8 cellular contexts compared by ENCODE assay signal in the genomic region with DNA sequence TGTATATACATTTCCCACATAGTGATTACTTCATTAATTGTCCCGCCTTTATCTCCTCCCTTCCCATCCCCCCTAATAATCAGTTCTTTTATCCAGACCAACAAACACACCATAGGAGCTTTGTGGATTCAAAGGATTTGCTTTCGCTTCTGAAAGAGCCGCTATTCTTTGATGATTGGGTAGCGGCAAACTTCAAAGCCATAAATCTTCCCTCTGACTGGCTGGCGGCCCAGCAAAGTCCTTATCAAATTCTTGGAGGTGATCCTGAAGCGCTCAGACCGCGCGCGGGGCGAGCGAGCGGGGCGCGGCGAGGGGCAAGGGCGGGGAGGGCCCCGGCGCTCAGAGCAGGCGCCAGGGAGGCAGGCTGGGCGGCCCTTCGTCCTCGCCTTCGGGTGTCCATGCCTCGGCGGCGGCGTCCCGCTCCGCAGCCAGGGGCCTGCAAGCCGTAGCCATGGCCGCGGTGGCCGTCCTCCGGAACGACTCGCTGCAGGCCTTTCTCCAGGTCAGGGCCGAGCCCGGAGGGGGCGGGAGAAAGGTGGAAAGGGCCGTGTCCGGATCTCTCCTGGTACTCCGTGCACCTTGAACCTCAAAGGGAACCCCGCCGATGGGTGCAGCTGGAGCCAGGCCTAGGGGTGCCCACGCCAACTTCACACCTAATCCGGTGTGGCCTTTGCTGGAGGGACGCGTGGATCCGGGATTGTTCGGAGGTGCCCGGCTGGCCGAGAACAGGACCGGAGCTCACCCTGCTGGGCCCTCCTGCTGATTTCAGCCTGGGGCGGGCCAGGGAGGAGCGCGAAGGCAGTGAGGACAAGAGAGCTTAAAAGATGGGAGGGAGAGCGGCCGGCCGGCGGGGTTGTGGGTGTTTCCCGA. TPM values are rescaled to one million over a fixed set of nuclear protein-coding genes. Genes with fewer than 3 reads are reported as not detected.
A peak's percentile ranks its signal among the peaks of the same experiment; 100 is the strongest.
DNase-seq lines count a peak whose midpoint lies in the region; ATAC-seq and TF ChIP-seq lines count a peak whose summit lies in the region.

A gene (plus strand): TSS at position 276 of the 870 bp plus-strand sequence. CDS start 176 bp downstream, at position 452.

- peaks cover 2% of the 10 kb centered on the region for H3K4me1 ChIP-seq in fibroblast of lung (ENCODE audit: control insufficient read depth, extremely low read depth, insufficient read depth, low read length)

- peaks cover 2 to 8% (median 5%) of the 10 kb centered on the region in 3 donors for H3K36me3 Mint-ChIP-seq in naive thymus-derived CD8-positive, alpha-beta T cell

- DNase-seq in NCI-H2029 treated with DMSO at 0.1 percent for 48 hours (lab: John Stamatoyannopoulos, UW) (peak; percentile 10), fibroblast of lung (ENCODE audit: low read depth in 2 of 2) (peak; percentile 44 to 57), GM19240 (ENCODE audit: insufficient read length, low spot score) (no peak)
- DNase-seq in activated CD8-positive, alpha-beta memory T cell treated with anti-CD3 and anti-CD28 coated beads for 24 hours, result peak; percentile 71
- DNase-seq in naive thymus-derived CD8-positive, alpha-beta T cell, result peak in 7 of 10 donors; percentile 22 to 56 (median 31)

- POLR2A ChIA-PET in naive thymus-derived CD8-positive, alpha-beta T cell (lab: Charles Lee), result no interaction called here

- H3K27ac Mint-ChIP-seq in naive thymus-derived CD8-positive, alpha-beta T cell, result peak within 1 kb of the TSS in 2 of 10 donors; percentile 3 to 62

- peaks cover 66% of the 10 kb centered on the region for H3K27me3 ChIP-seq in fibroblast of lung (ENCODE audit: control insufficient read depth, insufficient read depth, low read length)

- H3K4me2 ChIP-seq in fibroblast of lung (ENCODE audit: extremely low read depth, insufficient read depth, low read length), result peak within 1 kb of the TSS; percentile 75

- peak; percentile 48 for ATAC-seq in naive thymus-derived CD8-positive, alpha-beta T cell
- ATAC-seq in GM21360 (IDR thresholded peaks at IDR 0.05; ENCODE audit: unreplicated experiment) (no peak), HG02973 (IDR thresholded peaks at IDR 0.05; ENCODE audit: unreplicated experiment) (no peak)

- H3K9me3 Mint-ChIP-seq in naive thymus-derived CD8-positive, alpha-beta T cell, result peaks cover 0 to 4% (median 0%) of the 10 kb centered on the region in 9 donors

- H3K4me3 Mint-ChIP-seq in naive thymus-derived CD8-positive, alpha-beta T cell, result peak within 1 kb of the TSS; percentile 79 to 93 (median 88)

- peaks cover 29 to 79% (median 62%) of the 10 kb centered on the region in 5 donors for H3K27me3 Mint-ChIP-seq in naive thymus-derived CD8-positive, alpha-beta T cell

- H2AFZ ChIP-seq in fibroblast of lung (ENCODE audit: low read length), result peak within 1 kb of the TSS; percentile 35

- H3K4me3 ChIP-seq in GM08714 (ENCODE audit: low read length), result peak within 1 kb of the TSS; percentile 47; the same call in 1 of the 2 replicates
- peak within 1 kb of the TSS; percentile 46 to 60 (median 54) for H3K4me3 ChIP-seq in fibroblast of lung (replicated peaks in 1 of 4; ENCODE audit: control extremely low read depth in 1 of 4, insufficient read depth in 1 of 4, low read depth in 3 of 4, low read length in 4 of 4)

- H3K27ac ChIP-seq in fibroblast of lung (ENCODE audit: insufficient read depth, low read length), result no peak within 1 kb of the TSS

- H3K79me2 ChIP-seq in fibroblast of lung (ENCODE audit: control insufficient read depth, insufficient read depth, low read length), result no peaks in the 10 kb centered on the region

- no peak for TF ChIP-seq CTCF in fibroblast of lung (conservative IDR thresholded peaks at IDR 0.05 in 1 of 2, IDR thresholded peaks at IDR 0.05 in 1 of 2; ENCODE audit: low read depth in 1 of 2, low read length in 2 of 2)

- no peak within 1 kb of the TSS for H3K9ac ChIP-seq in fibroblast of lung (ENCODE audit: insufficient read depth, low read length)

- no peaks in the 10 kb centered on the region for H3K36me3 ChIP-seq in fibroblast of lung (ENCODE audit: control insufficient read depth, insufficient read depth, low read length)

- H3K4me1 Mint-ChIP-seq in naive thymus-derived CD8-positive, alpha-beta T cell, result peaks cover 24 to 42% (median 38%) of the 10 kb centered on the region in 4 donors

- no peaks in the 10 kb centered on the region for H3K9me3 ChIP-seq in fibroblast of lung (ENCODE audit: control insufficient read depth, insufficient read depth, low read depth, low read length)

- H4K20me1 ChIP-seq in fibroblast of lung (ENCODE audit: control insufficient read depth, extremely low read depth, insufficient read depth, low read length), result no peaks in the 10 kb centered on the region

RNA-seq across cellular contexts. Expression of the gene that starts here (rescaled TPM):
- total RNA-seq in fibroblast of lung, result under 0.01 TPM in 1 of 2 replicates, not detected in the other
- not detected in 2 replicates for polyA plus RNA-seq in fibroblast of lung
- not detected in 2 replicates for polyA plus RNA-seq in fibroblast of lung (2012)
- not detected in 2 replicates for polyA minus RNA-seq in fibroblast of lung (ENCODE audit: low replicate concordance)
- total RNA-seq in naive thymus-derived CD8-positive, alpha-beta T cell, result not detected
- polyA plus RNA-seq in naive thymus-derived CD8-positive, alpha-beta T cell, result not detected

Comparison
In these comparisons a context has a peak if more than half of its experiments do, and no peak if none do; other contexts are left out.
1. Peak in DNase-seq, H3K4me3 ChIP-seq and H3K4me2 ChIP-seq in fibroblast of lung; RNA of the gene not detected or under 1 TPM.
2. Peak in DNase-seq and ATAC-seq in naive thymus-derived CD8-positive, alpha-beta T cell; RNA of the gene not detected or under 1 TPM.